9 cellular contexts compared by ENCODE assay signal in the genomic region with DNA sequence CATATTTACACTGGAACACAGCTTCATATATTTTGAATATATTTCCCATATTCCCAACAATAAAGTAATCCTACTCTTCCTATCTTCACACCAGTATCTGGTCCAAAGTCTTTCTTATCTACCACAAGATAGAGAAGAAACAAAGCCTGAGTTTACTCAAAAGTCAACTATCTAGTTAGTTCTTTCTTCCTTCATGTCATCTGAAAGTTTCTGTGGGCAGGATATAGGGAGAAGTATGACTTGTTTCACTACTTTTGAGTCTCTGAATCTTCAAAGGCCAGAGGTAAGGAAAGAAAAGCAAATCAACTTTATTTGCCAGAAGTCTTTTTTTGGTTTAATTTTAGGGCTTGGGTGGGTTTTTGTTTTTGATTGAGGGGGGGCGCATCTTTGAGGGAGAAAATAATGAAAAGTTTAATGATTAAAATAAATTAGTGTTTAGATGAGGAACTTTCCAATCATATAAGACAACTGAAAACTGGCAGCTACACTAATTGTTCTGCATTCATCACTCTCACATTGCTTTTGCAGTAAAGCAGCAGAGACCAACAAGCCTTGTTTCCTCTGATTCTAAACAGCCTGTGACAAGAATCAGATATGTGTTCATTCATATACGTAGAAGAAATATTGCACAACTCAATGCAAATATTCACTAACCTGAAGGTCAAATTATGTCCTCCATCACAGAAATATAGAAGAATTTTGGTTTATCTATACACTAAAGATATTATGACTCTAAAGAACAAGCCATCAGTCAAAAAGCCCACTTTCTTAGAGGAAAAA.
DNase-seq lines count a peak whose midpoint lies in the region; ATAC-seq lines count a peak whose summit lies in the region.
"Had no signal": no experiment of that assay in that cellular context is flagged by ENCODE, and none has a peak within 500 bp of the region (broad histone marks: within the 10 kb centered on the region; RNA-seq: fewer than 3 reads in every experiment).

No MANE protein-coding gene starts in this region.

- peaks cover 14% of the 10 kb centered on the region for H3K36me3 Mint-ChIP-seq in memory B cell

- H3K9me3 Mint-ChIP-seq in memory B cell: peaks cover 7% of the 10 kb centered on the region

- DNase-seq in memory B cell (ENCODE audit: low spot score in 2 of 2) (no peak), OCI-M2 (lab: John Stamatoyannopoulos, UW; ENCODE audit: unreplicated experiment) (no peak), NOMO-1 treated with DMSO at 0.1 percent for 48 hours (lab: John Stamatoyannopoulos, UW; ENCODE audit: unreplicated experiment) (no peak)
- no peak for DNase-seq in stimulated activated CD4-positive, alpha-beta T cell treated with anti-CD3 and anti-CD28 coated beads, Interleukin-2, amount 100 ng/mL, for 48 hours
- DNase-seq in effector CD4-positive, alpha-beta T cell: no peak
- DNase-seq: retina had no signal

- ATAC-seq in GM18520 (IDR thresholded peaks at IDR 0.05; ENCODE audit: unreplicated experiment) (peak; percentile 57), GM21619 (IDR thresholded peaks at IDR 0.05; ENCODE audit: unreplicated experiment) (peak; percentile 63), HG03521 (IDR thresholded peaks at IDR 0.05; ENCODE audit: unreplicated experiment) (peak; percentile 50), memory B cell (ENCODE audit: low read depth) (no peak)

- no peaks in the 10 kb centered on the region for H3K27me3 Mint-ChIP-seq in memory B cell

- H3K4me3 Mint-ChIP-seq in memory B cell: peak overlapping the region; percentile 78

- peaks cover 49% of the 10 kb centered on the region for H3K4me1 Mint-ChIP-seq in memory B cell

- peak overlapping the region; percentile 67 for H3K27ac Mint-ChIP-seq in memory B cell
